8 cellular contexts compared by ENCODE assay signal in the genomic region with DNA sequence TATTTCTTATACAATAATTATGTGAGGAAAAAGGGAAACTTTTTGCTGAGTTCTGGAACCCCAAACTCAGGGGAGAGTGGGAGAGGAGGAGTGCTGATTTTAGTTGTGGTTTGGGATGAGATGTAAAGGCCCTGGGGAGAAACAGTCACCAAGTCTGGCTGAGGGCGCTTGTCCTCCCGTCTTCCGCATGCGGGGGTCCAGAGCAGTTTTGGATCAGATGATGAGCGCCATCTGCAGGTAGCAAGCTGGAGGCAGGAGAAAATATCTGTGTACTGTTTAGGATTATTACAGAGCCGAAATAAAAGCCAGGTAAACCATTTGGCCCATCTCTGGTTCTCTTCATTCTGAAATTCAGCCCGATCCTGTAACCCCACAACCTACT. TPM values are rescaled to one million over a fixed set of nuclear protein-coding genes. Genes with fewer than 3 reads are reported as not detected.
DNase-seq lines count a peak whose midpoint lies in the region; ATAC-seq and TF ChIP-seq lines count a peak whose summit lies in the region.

No MANE protein-coding gene starts in this region.

- H3K9me3 Mint-ChIP-seq in IgD-negative memory B cell, result peaks cover 2 to 3% (median 3%) of the 10 kb centered on the region in 3 donors
- peaks cover 0 to 11% (median 5%) of the 10 kb centered on the region in 7 donors for H3K9me3 Mint-ChIP-seq in naive B cell

- TF ChIP-seq CTCF in AG04449 (IDR thresholded peaks at IDR 0.05; ENCODE audit: insufficient read depth, low read length, missing control alignments) (peak; percentile 78), OCI-LY3 (IDR thresholded peaks at IDR 0.05; ENCODE audit: low read depth, low read length) (peak; percentile 87), esophagus squamous epithelium (IDR thresholded peaks at IDR 0.05) (peak; percentile 70 to 87 (median 81))

- H3K27ac ChIP-seq in OCI-LY3 (ENCODE audit: low read length), result peak overlapping the region; percentile 93
- peak overlapping the region; percentile 93 to 98 (median 97) for H3K27ac ChIP-seq in esophagus squamous epithelium

- TF ChIP-seq POLR2A in esophagus squamous epithelium (IDR thresholded peaks at IDR 0.05), result no peak

- H2AFZ ChIP-seq in OCI-LY3 (ENCODE audit: low read depth, low read length), result peak overlapping the region; percentile 17

- peak overlapping the region; percentile 38 for H3K4me3 ChIP-seq in AG04449 (ENCODE audit: low read depth, low read length)
- peak overlapping the region; percentile 91 for H3K4me3 ChIP-seq in OCI-LY3 (ENCODE audit: low read length)
- peak overlapping the region; percentile 73 to 97 (median 84) for H3K4me3 ChIP-seq in esophagus squamous epithelium

- peaks cover 2% of the 10 kb centered on the region for H3K36me3 Mint-ChIP-seq in IgD-negative memory B cell
- peaks cover 5 to 10% of the 10 kb centered on the region in 2 donors for H3K36me3 Mint-ChIP-seq in naive B cell

- H3K9ac ChIP-seq in OCI-LY3 (ENCODE audit: low read length), result peak overlapping the region; percentile 94

- H3K4me1 ChIP-seq in OCI-LY3 (ENCODE audit: low read length) (peaks cover 48% of the 10 kb centered on the region), esophagus squamous epithelium (peaks cover 18 to 49% (median 22%) of the 10 kb centered on the region in 3 donors)

- H3K36me3 ChIP-seq in OCI-LY3 (replicated peaks; ENCODE audit: low read depth, low read length), result peaks cover 21% of the 10 kb centered on the region
- no peaks in the 10 kb centered on the region for H3K36me3 ChIP-seq in esophagus squamous epithelium

- ATAC-seq in GM18909 (IDR thresholded peaks at IDR 0.05; ENCODE audit: poor library complexity, unreplicated experiment) (peak; percentile 47), naive B cell (ENCODE audit: low read depth in 2 of 2) (peak; percentile 27 to 31)

- H3K27ac Mint-ChIP-seq in IgD-negative memory B cell (peak overlapping the region; percentile 99), naive B cell (peak overlapping the region in 5 of 6 donors; percentile 98 to 100 (median 100))

- H3K79me2 ChIP-seq in OCI-LY3 (ENCODE audit: low read length), result peaks cover 46% of the 10 kb centered on the region

- peak overlapping the region; percentile 92 for H3K4me2 ChIP-seq in OCI-LY3 (ENCODE audit: low read length)

- 0 to 1% methylated on average over 7 of the region's 7 CpGs for WGBS in esophagus squamous epithelium, 2 donors

- H3K9me3 ChIP-seq in OCI-LY3 (ENCODE audit: insufficient read depth, low read length), result peaks cover 6% of the 10 kb centered on the region
- no peaks in the 10 kb centered on the region for H3K9me3 ChIP-seq in esophagus squamous epithelium

- CTCF ChIA-PET in AG04449 (lab: Yijun Ruan, JAX), result interaction anchor here (0.7 to 6.6 kb wide), 55 partner anchors 9 to 1133 kb away, joined by 3 to 181 read pairs (median 4); a partner anchor contains a TSS

- DNase-seq in AG04449 (ENCODE audit: low read depth, low spot score) (peak; percentile 14), activated T-cell treated with anti-CD3 and anti-CD28 coated beads for 48 hours (ENCODE audit: low read depth) (peak; percentile 73), esophagus squamous epithelium (lab: John Stamatoyannopoulos, UW) (peak; percentile 9), naive B cell (peak; percentile 68)
- peak; percentile 58 to 73 for DNase-seq in stimulated activated CD8-positive, alpha-beta memory T cell treated with anti-CD3 and anti-CD28 coated beads, Interleukin-7, amount 100 ng/mL, for 4 hours (ENCODE audit: low read depth in 2 of 2)

- H3K4me3 Mint-ChIP-seq in IgD-negative memory B cell, result peak overlapping the region; percentile 96 to 99 (median 97)
- peak overlapping the region; percentile 86 to 99 (median 97) for H3K4me3 Mint-ChIP-seq in naive B cell

- POLR2A ChIA-PET in AG04449 (lab: Yijun Ruan, JAX), result interaction anchor here (0.6 to 1.3 kb wide), 4 partner anchors 115 to 295 kb away, joined by 3 to 5 read pairs (median 4); a partner anchor contains a TSS

- no peaks in the 10 kb centered on the region for H3K27me3 ChIP-seq in OCI-LY3 (ENCODE audit: low read depth, low read length)
- no peaks in the 10 kb centered on the region for H3K27me3 ChIP-seq in esophagus squamous epithelium

- peaks cover 44 to 47% (median 45%) of the 10 kb centered on the region in 3 donors for H3K4me1 Mint-ChIP-seq in IgD-negative memory B cell
- peaks cover 50 to 66% (median 66%) of the 10 kb centered on the region in 3 donors for H3K4me1 Mint-ChIP-seq in naive B cell

- intact Hi-C loops in esophagus squamous epithelium (cut with DNase I), result loop anchor here (5.0 kb wide), 1 partner anchor 117 kb away; a partner anchor contains a TSS

- no peaks in the 10 kb centered on the region for H3K27me3 Mint-ChIP-seq in IgD-negative memory B cell
- H3K27me3 Mint-ChIP-seq in naive B cell, result no peaks in the 10 kb centered on the region

- peaks cover 13% of the 10 kb centered on the region for H4K20me1 ChIP-seq in OCI-LY3 (ENCODE audit: insufficient read depth, low read length)

RNA-seq across cellular contexts. Expression of a gene that starts 1.6 kb away (rescaled TPM):
- polyA plus RNA-seq in IgD-negative memory B cell (22.6 TPM), naive B cell (ENCODE audit: low read depth in 6 of 6) (10 to 100 TPM in 5 of 6 donors, 1 to 10 TPM in 1; 5.9 to 45.2 (median 34.2) TPM)
- 10 to 100 TPM in 3 of 4 donors, 1 to 10 TPM in 1; 9.5 to 34.1 (median 22.9) TPM for total RNA-seq in esophagus squamous epithelium

Comparison
In these comparisons a context has a peak if more than half of its experiments do, and no peak if none do; other contexts are left out.
1. Peak in every context shown above with its lines: DNase-seq, ATAC-seq, H3K4me3 ChIP-seq and H3K27ac ChIP-seq.
2. DNase-seq: peak in every context shown above with its lines; median percentile 73 in activated T-cell treated with anti-CD3 and anti-CD28 coated beads for 48 hours; 68 in naive B cell; 66 in stimulated activated CD8-positive, alpha-beta memory T cell treated with anti-CD3 and anti-CD28 coated beads, Interleukin-7, amount 100 ng/mL, for 4 hours; 14 in AG04449; 9 in esophagus squamous epithelium.
3. H3K4me3 ChIP-seq: peak in every context shown above with its lines; median percentile 91 in OCI-LY3; 84 in esophagus squamous epithelium; 38 in AG04449.